ENCODE assay signal across 21 cellular contexts in genomic region chr9:112571624-112572341, GRCh38.
"Had no signal": no experiment of that assay in that cellular context is flagged by ENCODE, and none has a peak within 500 bp of the region (broad histone marks: within the 10 kb centered on the region; RNA-seq: fewer than 3 reads in every experiment).

No MANE protein-coding gene starts in this region.

- H3K27me3 Mint-ChIP-seq: activated naive CD8-positive, alpha-beta T cell; activated T-cell treated with anti-CD3 and anti-CD28 coated beads, Interleukin-2, amount 50 U/mL, for 24 hours; activated T-helper 17 cell treated with anti-CD3 and anti-CD28 coated beads, Interleukin-2, amount 50 U/mL, for 72 hours; naive thymus-derived CD8-positive, alpha-beta T cell had no signal

- H3K9me3 ChIP-seq: adrenal gland, esophagus squamous epithelium, gastroesophageal sphincter, heart left ventricle, left lung, prostate gland, right atrium auricular region, thyroid gland, upper lobe of right lung had no signal

- H3K27ac ChIP-seq: coronary artery, esophagus squamous epithelium, gastroesophageal sphincter, heart left ventricle, left lung, prostate gland, right atrium auricular region, thyroid gland, upper lobe of right lung had no signal

- H3K4me3 Mint-ChIP-seq: activated naive CD8-positive, alpha-beta T cell; activated T-cell treated with anti-CD3 and anti-CD28 coated beads, Interleukin-2, amount 50 U/mL, for 24 hours; activated T-helper 17 cell treated with anti-CD3 and anti-CD28 coated beads, Interleukin-2, amount 50 U/mL, for 72 hours; naive thymus-derived CD8-positive, alpha-beta T cell had no signal

- H3K27me3 ChIP-seq: adrenal gland, esophagus squamous epithelium, gastroesophageal sphincter, heart left ventricle, left lung, right atrium auricular region, thyroid gland, upper lobe of right lung had no signal

- H3K4me3 ChIP-seq: adrenal gland, coronary artery, esophagus squamous epithelium, gastroesophageal sphincter, heart left ventricle, left lung, prostate gland, right atrium auricular region, thyroid gland, upper lobe of right lung had no signal

- H3K27ac Mint-ChIP-seq: activated naive CD8-positive, alpha-beta T cell; activated T-cell treated with anti-CD3 and anti-CD28 coated beads, Interleukin-2, amount 50 U/mL, for 24 hours; activated T-helper 17 cell treated with anti-CD3 and anti-CD28 coated beads, Interleukin-2, amount 50 U/mL, for 72 hours; naive thymus-derived CD8-positive, alpha-beta T cell had no signal

- H3K9me3 Mint-ChIP-seq: activated T-cell treated with anti-CD3 and anti-CD28 coated beads, Interleukin-2, amount 50 U/mL, for 24 hours; activated T-helper 17 cell treated with anti-CD3 and anti-CD28 coated beads, Interleukin-2, amount 50 U/mL, for 72 hours had no signal

- H3K4me1 ChIP-seq: gastroesophageal sphincter, prostate gland had no signal

- H3K36me3 ChIP-seq: prostate gland, right atrium auricular region, thyroid gland, upper lobe of right lung had no signal

- ATAC-seq: activated T-helper 17 cell treated with anti-CD3 and anti-CD28 coated beads, Interleukin-2, amount 50 U/mL, for 72 hours; gastroesophageal sphincter; heart left ventricle; left lung; naive thymus-derived CD8-positive, alpha-beta T cell; stimulated activated naive CD8-positive, alpha-beta T cell treated with anti-CD3 and anti-CD28 coated beads, Interleukin-15, Interleukin-2, amounts not matched to agents 100 U/mL and 50 U/mL, for 24 hours; upper lobe of right lung had no signal

- DNase-seq: activated CD8-positive, alpha-beta memory T cell treated with anti-CD3 and anti-CD28 coated beads for 24 hours; activated CD8-positive, alpha-beta memory T cell treated with anti-CD3 and anti-CD28 coated beads, Interleukin-2, amount 50 U/mL, for 4 hours; activated T-cell treated with anti-CD3 and anti-CD28 coated beads, Interleukin-2, amount 50 U/mL, for 24 hours; adrenal gland; cerebellar nuclear complex; esophagus squamous epithelium; heart left ventricle; left lung; naive thymus-derived CD8-positive, alpha-beta T cell; stimulated activated CD4-positive, alpha-beta T cell treated with anti-CD3 and anti-CD28 coated beads, Interleukin-12 subunit alpha, Interleukin-12 subunit beta, amount 100 ng/mL, for 4 hours; stimulated activated CD4-positive, alpha-beta T cell treated with anti-CD3 and anti-CD28 coated beads, Interleukin-4, amount 100 ng/mL, for 4 hours; stimulated activated naive CD8-positive, alpha-beta T cell treated with anti-CD3 and anti-CD28 coated beads, Interleukin-15, Interleukin-2, amounts not matched to agents 100 U/mL and 50 U/mL, for 24 hours; T-helper 1 cell; thyroid gland; upper lobe of right lung had no signal
